ENCODE assay signal across 8 cellular contexts in the genomic region with DNA sequence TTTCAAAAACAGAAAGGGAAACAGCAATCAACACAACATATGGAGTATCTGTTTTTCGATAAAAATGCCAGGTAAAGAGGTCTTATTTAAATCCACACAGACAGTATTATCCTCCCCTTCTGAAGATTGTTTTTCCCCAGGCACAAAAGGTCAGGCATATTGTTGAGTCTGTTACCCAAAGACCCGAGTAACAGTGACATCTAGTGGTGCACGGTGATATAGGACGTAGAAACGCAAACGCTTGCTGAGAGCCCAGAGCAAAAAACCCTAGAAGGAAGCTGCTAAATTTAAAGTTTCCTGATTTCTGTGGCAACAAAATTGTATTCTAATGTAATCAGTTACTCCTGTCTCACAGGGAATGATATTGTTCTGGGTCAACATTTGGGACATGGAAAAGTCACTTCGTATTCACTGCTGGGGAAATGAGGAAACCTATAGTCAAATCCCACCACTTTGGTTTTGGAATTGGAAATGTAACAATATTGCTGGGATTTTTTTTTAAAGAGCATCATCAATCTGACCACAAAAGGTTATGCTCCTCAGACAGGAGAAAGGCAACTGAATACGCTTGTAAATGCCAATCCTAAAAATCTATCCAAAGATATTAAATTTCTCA.
DNase-seq lines count a peak whose midpoint lies in the region; ATAC-seq, FAIRE-seq and TF ChIP-seq lines count a peak whose summit lies in the region.

No MANE protein-coding gene starts in this region.

- TF ChIP-seq POLR2A in vagina (IDR thresholded peaks at IDR 0.05): no peak

- DNase-seq in GM06990 (ENCODE audit: extremely low read depth, insufficient read length) (no peak), H7 (peak; percentile 24), LHCN-M2 (ENCODE audit: low read depth) (peak; percentile 85), RKO (ENCODE audit: low spot score) (peak; percentile 75), germinal center (ENCODE audit: low spot score) (peak; percentile 49), pancreas (peak in 3 of 6 donors; percentile 37 to 69 (median 41)), vagina (ENCODE audit: extremely low spot score in 2 of 2) (no peak)
- DNase-seq in activated T-helper 9 cell treated with anti-CD3 and anti-CD28 coated beads, Interleukin-2, amount 50 U/mL, for 16 hours (ENCODE audit: low read depth): peak; percentile 13

- H3K27ac ChIP-seq in pancreas (no peak overlapping the region), vagina (no peak overlapping the region)

- H3K4me3 ChIP-seq in GM06990 (replicated peaks; ENCODE audit: low read depth, low read length): no peak overlapping the region
- no peak overlapping the region for H3K4me3 ChIP-seq in H7 (ENCODE audit: insufficient read depth, low read depth, low read length)
- H3K4me3 ChIP-seq in pancreas: no peak overlapping the region
- no peak overlapping the region for H3K4me3 ChIP-seq in vagina

- H3K36me3 ChIP-seq in GM06990 (ENCODE audit: control insufficient read depth, insufficient read depth, low read length) (no peaks in the 10 kb centered on the region), H7 (replicated peaks; ENCODE audit: control insufficient read depth, insufficient read depth, low read length) (no peaks in the 10 kb centered on the region), pancreas (no peaks in the 10 kb centered on the region), vagina (no peaks in the 10 kb centered on the region)

- no peaks in the 10 kb centered on the region for H3K9me3 ChIP-seq in pancreas
- no peaks in the 10 kb centered on the region for H3K9me3 ChIP-seq in vagina

- no peaks in the 10 kb centered on the region for H3K27me3 ChIP-seq in GM06990 (replicated peaks; ENCODE audit: control insufficient read depth, insufficient read depth, low read length)
- H3K27me3 ChIP-seq in H7 (ENCODE audit: control insufficient read depth, insufficient read depth, low read length): no peaks in the 10 kb centered on the region
- H3K27me3 ChIP-seq in pancreas: no peaks in the 10 kb centered on the region
- H3K27me3 ChIP-seq in vagina: no peaks in the 10 kb centered on the region

- peak; percentile 78 for TF ChIP-seq CTCF in GM06990 (IDR thresholded peaks at IDR 0.05; ENCODE audit: insufficient read depth, low read length, poor library complexity, severe bottlenecking)
- TF ChIP-seq CTCF in pancreas (IDR thresholded peaks at IDR 0.05): peak; percentile 58 to 89 (median 72)
- peak; percentile 30 to 72 (median 55) for TF ChIP-seq CTCF in vagina (IDR thresholded peaks at IDR 0.05)

- H3K4me1 ChIP-seq in pancreas: no peaks in the 10 kb centered on the region
- H3K4me1 ChIP-seq in vagina: peaks cover 17% of the 10 kb centered on the region

- 6 to 8% methylated on average over 8 of the region's 8 CpGs for WGBS in pancreas, 2 donors

- intact Hi-C loops in pancreas (cut with DNase I) (no loop called here), vagina (cut with DNase I) (no loop called here)

- ATAC-seq in pancreas: peak; percentile 74 to 94 (median 92)

- FAIRE-seq in pancreas (lab: Jason Lieb, UNC): peak; percentile 43

Comparison
In these comparisons a context has a peak if more than half of its experiments do, and no peak if none do; other contexts are left out.
1. DNase-seq: peak in H7 (single experiment), LHCN-M2 (single experiment), RKO (single experiment), activated T-helper 9 cell treated with anti-CD3 and anti-CD28 coated beads, Interleukin-2, amount 50 U/mL, for 16 hours (single experiment) and germinal center (single experiment); none in GM06990 (single experiment) and vagina (0 of 2).
2. Peak in every context shown above with its lines, with median percentiles within 50 percentile points of each other: CTCF ChIP-seq.